ENCODE assay signal across 3 cellular contexts in genomic region chr3:65305836-65306235, GRCh38.
"Had no signal": no experiment of that assay in that cellular context is flagged by ENCODE, and none has a peak within 500 bp of the region (broad histone marks: within the 10 kb centered on the region; RNA-seq: fewer than 3 reads in every experiment).

No MANE protein-coding gene starts in this region.

- H3K4me3 ChIP-seq: GM12878 had no signal

- DNase-seq: GDM1, GF-D8 had no signal

- ATAC-seq: GM12878 had no signal
